29 cellular contexts compared by ENCODE assay signal in the genomic region with DNA sequence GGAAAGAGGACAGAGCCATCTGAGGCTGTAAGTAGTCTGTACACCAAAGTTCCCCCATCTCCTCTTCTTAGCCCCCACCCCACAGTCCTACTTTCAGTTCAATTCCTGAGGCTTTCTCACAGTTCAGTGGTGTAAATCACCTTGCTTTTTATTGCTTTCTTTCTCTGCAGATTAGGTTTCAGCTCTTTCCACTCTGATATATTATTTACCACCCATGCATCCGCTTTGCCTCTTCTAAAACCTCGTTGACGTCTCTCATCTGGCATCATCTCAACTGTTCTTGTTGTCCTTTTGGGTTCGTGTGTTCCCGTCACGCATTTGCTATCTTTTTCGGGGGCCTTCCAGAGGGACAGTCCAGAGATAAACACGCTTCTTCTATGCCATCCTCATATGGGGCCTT.
"Had no signal": no experiment of that assay in that cellular context is flagged by ENCODE, and none has a peak within 500 bp of the region (broad histone marks: within the 10 kb centered on the region; RNA-seq: fewer than 3 reads in every experiment).

No MANE protein-coding gene starts in this region.

- H3K4me1 Mint-ChIP-seq: immature natural killer cell; mesothelial cell of epicardium; naive B cell; natural killer cell; stimulated activated naive B cell treated with anti-CD40 and anti-IgM and Interleukin-4, amounts not matched to agents 10 μg/mL and 1 μg/mL and 100 μg/mL, for 72 hours had no signal

- H3K36me3 ChIP-seq: heart left ventricle, left ventricle myocardium inferior, pancreas, prostate gland, sigmoid colon, spleen, stomach, thyroid gland, transverse colon, upper lobe of left lung had no signal

- H3K9me3 ChIP-seq: heart left ventricle, left ventricle myocardium inferior, pancreas, prostate gland, sigmoid colon, stomach, testis, thyroid gland, transverse colon, upper lobe of left lung had no signal

- H3K27ac Mint-ChIP-seq: immature natural killer cell; mesothelial cell of epicardium; naive B cell; natural killer cell; stimulated activated naive B cell treated with anti-CD40 and anti-IgM and Interleukin-4, amounts not matched to agents 10 μg/mL and 1 μg/mL and 100 μg/mL, for 72 hours had no signal

- H3K27me3 Mint-ChIP-seq: naive B cell; stimulated activated naive B cell treated with anti-CD40 and anti-IgM and Interleukin-4, amounts not matched to agents 10 μg/mL and 1 μg/mL and 100 μg/mL, for 72 hours had no signal

- DNase-seq: heart left ventricle; hypothalamus; immature natural killer cell; kidney; left colon; left ventricle myocardium inferior; mesendoderm; naive B cell; natural killer cell; nucleus accumbens; pancreas; posterior cingulate gyrus; retina; right cardiac atrium; sigmoid colon; small intestine; spleen; stimulated activated CD4-positive, alpha-beta T cell treated with anti-CD3 and anti-CD28 coated beads, Interleukin-2, amount 100 ng/mL, for 24 hours; stimulated activated CD4-positive, alpha-beta T cell treated with anti-CD3 and anti-CD28 coated beads, Interleukin-4, amount 100 ng/mL, for 1 hour; stimulated activated naive B cell treated with anti-CD40 and anti-IgM and Interleukin-4, amounts not matched to agents 10 μg/mL and 1 μg/mL and 100 μg/mL, for 72 hours; stimulated activated naive CD8-positive, alpha-beta T cell treated with anti-CD3 and anti-CD28 coated beads, Interleukin-15, Interleukin-2, amounts not matched to agents 100 U/mL and 50 U/mL, for 24 hours; stomach; testis; thyroid gland; transverse colon; upper lobe of left lung had no signal

- H3K4me1 ChIP-seq: heart left ventricle, left ventricle myocardium inferior, pancreas, prostate gland, spleen, stomach, testis, thyroid gland, transverse colon, upper lobe of left lung had no signal

- H3K4me3 ChIP-seq: heart left ventricle, left ventricle myocardium inferior, lung, pancreas, prostate gland, sigmoid colon, spleen, stomach, testis, thyroid gland, transverse colon, upper lobe of left lung had no signal

- H3K36me3 Mint-ChIP-seq: immature natural killer cell; naive B cell; natural killer cell; stimulated activated naive B cell treated with anti-CD40 and anti-IgM and Interleukin-4, amounts not matched to agents 10 μg/mL and 1 μg/mL and 100 μg/mL, for 72 hours had no signal

- H3K27me3 ChIP-seq: pancreas, sigmoid colon, spleen, stomach, testis, thyroid gland, transverse colon, upper lobe of left lung had no signal

- H3K27ac ChIP-seq: heart left ventricle, left ventricle myocardium inferior, pancreas, prostate gland, sigmoid colon, spleen, stomach, testis, thyroid gland, transverse colon, upper lobe of left lung had no signal

- H3K4me3 Mint-ChIP-seq: immature natural killer cell; mesothelial cell of epicardium; naive B cell; natural killer cell; stimulated activated naive B cell treated with anti-CD40 and anti-IgM and Interleukin-4, amounts not matched to agents 10 μg/mL and 1 μg/mL and 100 μg/mL, for 72 hours had no signal
